ENCODE assay signal across 12 cellular contexts in genomic region chr14:91890291-91890749, GRCh38. TPM values are rescaled to one million over a fixed set of nuclear protein-coding genes. Genes with fewer than 3 reads are reported as not detected.
DNase-seq lines count a peak whose midpoint lies in the region; ATAC-seq and TF ChIP-seq lines count a peak whose summit lies in the region.
"Had no signal": no experiment of that assay in that cellular context is flagged by ENCODE, and none has a peak within 500 bp of the region (broad histone marks: within the 10 kb centered on the region; RNA-seq: fewer than 3 reads in every experiment).

No MANE protein-coding gene starts in this region.

- no peaks in the 10 kb centered on the region for H3K27me3 Mint-ChIP-seq in activated T-cell treated with anti-CD3 and anti-CD28 coated beads, Interleukin-2, amount 50 U/mL, for 24 hours

- 33 to 54% methylated on average over 5 of the region's 5 CpGs for WGBS in testis, 2 donors

- ATAC-seq in thoracic aorta (ENCODE audit: insufficient number of reproducible peaks, low FRiP score, low read depth) (no peak), HG03354 (IDR thresholded peaks at IDR 0.05; ENCODE audit: poor library complexity, severe bottlenecking, unreplicated experiment) (no peak), GM21367 (IDR thresholded peaks at IDR 0.05; ENCODE audit: unreplicated experiment) (no peak)
- ATAC-seq: Panc1 had no signal

- H3K36me3 ChIP-seq in thoracic aorta (peaks cover 11% of the 10 kb centered on the region), testis (ENCODE audit: low read depth, missing control alignments) (no peaks in the 10 kb centered on the region)
- H3K36me3 ChIP-seq: vagina had no signal

- H3K9me3 Mint-ChIP-seq in activated T-cell treated with anti-CD3 and anti-CD28 coated beads, Interleukin-2, amount 50 U/mL, for 24 hours: no peaks in the 10 kb centered on the region

- H3K27ac Mint-ChIP-seq in activated T-cell treated with anti-CD3 and anti-CD28 coated beads, Interleukin-2, amount 50 U/mL, for 24 hours: peak overlapping the region; percentile 68

- peak overlapping the region; percentile 89 for H3K27ac ChIP-seq in layer of hippocampus (ENCODE audit: low read depth, low read length)
- peak overlapping the region; percentile 72 to 85 for H3K27ac ChIP-seq in thoracic aorta
- H3K27ac ChIP-seq in testis: peak overlapping the region in 1 of 2 donors; percentile 77

- no peaks in the 10 kb centered on the region for H3K36me3 Mint-ChIP-seq in activated T-cell treated with anti-CD3 and anti-CD28 coated beads, Interleukin-2, amount 50 U/mL, for 24 hours (ENCODE audit: low read depth)

- no peak overlapping the region for H3K4me3 Mint-ChIP-seq in activated T-cell treated with anti-CD3 and anti-CD28 coated beads, Interleukin-2, amount 50 U/mL, for 24 hours

- no peaks in the 10 kb centered on the region for H3K27me3 ChIP-seq in layer of hippocampus (ENCODE audit: control insufficient read depth, insufficient read depth, low read length)
- no peaks in the 10 kb centered on the region for H3K27me3 ChIP-seq in thoracic aorta (replicated peaks; ENCODE audit: insufficient read depth)
- H3K27me3 ChIP-seq in testis: no peaks in the 10 kb centered on the region
- H3K27me3 ChIP-seq: vagina had no signal

- intact Hi-C loops in testis (cut with DNase I; ENCODE audit: low total_unique reads): no loop called here

- TF ChIP-seq CTCF in thoracic aorta (IDR thresholded peaks at IDR 0.05): no peak
- no peak for TF ChIP-seq CTCF in testis (IDR thresholded peaks at IDR 0.05)

- H3K4me3 ChIP-seq in thoracic aorta (no peak overlapping the region), testis (no peak overlapping the region)
- H3K4me3 ChIP-seq: vagina had no signal

- no peak for TF ChIP-seq POLR2A in testis (IDR thresholded peaks at IDR 0.05)

- DNase-seq in activated T-cell treated with anti-CD3 and anti-CD28 coated beads, Interleukin-2, amount 50 U/mL, for 24 hours: no peak
- DNase-seq in activated T-cell treated with anti-CD3 and anti-CD28 coated beads, Interleukin-2, amount 50 U/mL, for 1 hour: no peak
- DNase-seq in amygdala (lab: John Stamatoyannopoulos, UW) (peak in 39 of 56 donors; percentile 8 to 77 (median 39)), thoracic aorta (ENCODE audit: low spot score) (no peak), testis (no peak)
- DNase-seq: ACHN, islet precursor cell had no signal

- H3K9me3 ChIP-seq in thoracic aorta: no peaks in the 10 kb centered on the region
- H3K9me3 ChIP-seq in testis: no peaks in the 10 kb centered on the region
- H3K9me3 ChIP-seq: vagina had no signal

- peaks cover 53% of the 10 kb centered on the region for H3K4me1 Mint-ChIP-seq in activated T-cell treated with anti-CD3 and anti-CD28 coated beads, Interleukin-2, amount 50 U/mL, for 24 hours (ENCODE audit: low read depth)

- H3K4me1 ChIP-seq in thoracic aorta (ENCODE audit: control insufficient read depth in 1 of 2, low read depth in 2 of 2): peaks cover 47 to 80% of the 10 kb centered on the region in 2 donors
- H3K4me1 ChIP-seq in testis: peaks cover 23% of the 10 kb centered on the region

RNA-seq across cellular contexts. Expression of gene TC2N, which starts 23.0 kb away (rescaled TPM):
- total RNA-seq in thoracic aorta: 100 to 1,000 TPM; 146 to 172 TPM
- total RNA-seq in testis: 10 to 100 TPM; 19.6 to 24.3 TPM
- 17.2 TPM for polyA plus RNA-seq in testis (ENCODE audit: insufficient read depth, low read depth, low replicate concordance)

RNA-seq across cellular contexts. Expression of gene FBLN5, which starts 57.2 kb away (rescaled TPM):
- 1,000 to 10,000 TPM in 1 of 2 donors, 100 to 1,000 TPM in 1; 824 to 1,103 TPM for total RNA-seq in thoracic aorta
- total RNA-seq in testis: 100 to 1,000 TPM in 1 of 2 donors, 10 to 100 TPM in 1; 88.1 to 110 TPM
- polyA plus RNA-seq in testis (ENCODE audit: insufficient read depth, low read depth, low replicate concordance): 118 TPM

Comparison
In these comparisons a context has a peak if more than half of its experiments do, and no peak if none do; other contexts are left out.
1. DNase-seq: peak in amygdala (39 of 56); none in activated T-cell treated with anti-CD3 and anti-CD28 coated beads, Interleukin-2, amount 50 U/mL, for 24 hours (single experiment), activated T-cell treated with anti-CD3 and anti-CD28 coated beads, Interleukin-2, amount 50 U/mL, for 1 hour (single experiment), thoracic aorta (single experiment) and testis (single experiment).
2. RNA of gene TC2N, which starts 23.0 kb away (total RNA-seq): 146 to 172 TPM in thoracic aorta; 19.6 to 24.3 TPM in testis; every median in the first group is over 4 times any median in the second.
3. RNA of gene FBLN5, which starts 57.2 kb away (total RNA-seq): 824 to 1,103 TPM in thoracic aorta; 88.1 to 110 TPM in testis; every median in the first group is over 4 times any median in the second.